Comparison of ENCODE assay signal across 19 cellular contexts in genomic region chr10:5681930-5682329, GRCh38.
"Had no signal": no experiment of that assay in that cellular context is flagged by ENCODE, and none has a peak within 500 bp of the region (broad histone marks: within the 10 kb centered on the region; RNA-seq: fewer than 3 reads in every experiment).

No MANE protein-coding gene starts in this region.

- H3K9me3 Mint-ChIP-seq: naive B cell, type B pancreatic cell had no signal

- H3K27me3 ChIP-seq: colonic mucosa, hepatocyte, ovary, right atrium auricular region, suprapubic skin, thyroid gland had no signal

- H3K36me3 Mint-ChIP-seq: naive B cell, type B pancreatic cell had no signal

- H3K27ac Mint-ChIP-seq: naive B cell, nephron progenitor cell, type B pancreatic cell had no signal

- H2AFZ ChIP-seq: hepatocyte had no signal

- H3K4me2 ChIP-seq: hepatocyte, smooth muscle cell had no signal

- DNase-seq: colonic mucosa; dermis blood vessel endothelial cell; foreskin melanocyte; head of caudate nucleus; left colon; left ventricle myocardium superior; mesendoderm; naive B cell; nephron progenitor cell; ovary; stimulated activated CD4-positive, alpha-beta T cell treated with anti-CD3 and anti-CD28 coated beads, Interleukin-2, amount 100 ng/mL, for 48 hours; stimulated activated naive CD8-positive, alpha-beta T cell treated with anti-CD3 and anti-CD28 coated beads, Interleukin-15, Interleukin-2, amounts not matched to agents 100 U/mL and 50 U/mL, for 24 hours; thyroid gland had no signal

- H3K27ac ChIP-seq: colonic mucosa, hepatocyte, ovary, right atrium auricular region, suprapubic skin, thyroid gland had no signal

- H3K9me3 ChIP-seq: colonic mucosa, ovary, right atrium auricular region, suprapubic skin, thyroid gland had no signal

- H3K4me3 Mint-ChIP-seq: nephron progenitor cell, type B pancreatic cell had no signal

- H3K36me3 ChIP-seq: colonic mucosa, ovary, right atrium auricular region, suprapubic skin, thyroid gland had no signal

- H3K4me3 ChIP-seq: colonic mucosa, hepatocyte, lung, ovary, right atrium auricular region, smooth muscle cell, suprapubic skin, thyroid gland had no signal
